Comparison of ENCODE assay signal across 14 cellular contexts in the genomic region with DNA sequence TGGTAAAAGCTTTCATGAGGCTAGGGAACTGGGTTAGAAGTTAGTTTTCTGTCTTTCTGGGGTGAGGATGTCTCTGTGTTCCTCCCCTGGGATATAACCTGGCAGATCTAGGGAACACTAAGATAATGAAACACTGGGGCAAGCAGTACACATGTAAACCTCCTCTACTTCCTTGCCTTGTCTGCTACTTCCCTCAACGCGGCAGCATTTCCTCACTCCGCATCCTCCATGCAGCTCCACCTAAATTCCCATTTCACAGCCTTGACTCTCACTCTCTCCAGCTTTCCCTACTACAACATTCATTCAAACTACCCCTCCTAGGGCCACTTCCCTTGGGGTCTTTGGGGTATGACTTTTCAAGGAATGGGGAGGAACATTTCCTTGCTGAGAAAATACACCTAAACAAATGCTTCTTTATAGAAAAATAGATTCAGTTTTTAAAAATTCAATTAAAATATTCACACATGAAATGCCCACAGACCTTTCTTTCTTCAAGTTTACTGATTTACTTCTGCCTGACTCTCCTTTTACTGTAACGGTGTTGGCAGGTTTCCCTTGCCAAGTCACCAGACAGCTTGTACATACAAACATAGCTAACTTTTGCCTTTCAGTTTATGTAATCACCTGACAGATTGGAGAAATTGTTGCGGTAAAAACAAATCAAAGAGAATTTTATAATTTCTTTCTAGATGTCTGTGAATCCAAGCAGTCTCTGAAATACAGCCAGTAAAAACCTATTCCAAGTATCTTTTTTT.
A peak's percentile ranks its signal among the peaks of the same experiment; 100 is the strongest.
DNase-seq lines count a peak whose midpoint lies in the region; ATAC-seq and TF ChIP-seq lines count a peak whose summit lies in the region.
"Had no signal": no experiment of that assay in that cellular context is flagged by ENCODE, and none has a peak within 500 bp of the region (broad histone marks: within the 10 kb centered on the region; RNA-seq: fewer than 3 reads in every experiment).

No MANE protein-coding gene starts in this region.

- H3K27ac ChIP-seq in AG04450 (ENCODE audit: low read depth, low read length) (peak overlapping the region; percentile 82), esophagus muscularis mucosa (replicated peaks in 1 of 4) (peak overlapping the region; percentile 23 to 69 (median 39))
- H3K27ac ChIP-seq: BLaER1 treated with 17β-estradiol and CSF1 and Interleukin-3, amounts not matched to agents 10 nM and 100 nM; RWPE1 had no signal

- TF ChIP-seq CTCF in AG04450 (IDR thresholded peaks at IDR 0.05; ENCODE audit: low read depth, low read length) (no peak), esophagus muscularis mucosa (IDR thresholded peaks at IDR 0.05) (no peak), mucosa of descending colon (IDR thresholded peaks at IDR 0.05) (no peak)

- ATAC-seq in mucosa of descending colon: peak; percentile 90
- ATAC-seq in HG03432 (IDR thresholded peaks at IDR 0.05; ENCODE audit: unreplicated experiment): no peak
- no peak for ATAC-seq in GM19397 (IDR thresholded peaks at IDR 0.05; ENCODE audit: unreplicated experiment)
- ATAC-seq: stimulated activated naive CD8-positive, alpha-beta T cell treated with anti-CD3 and anti-CD28 coated beads, Interleukin-15, Interleukin-2, amounts not matched to agents 100 U/mL and 50 U/mL, for 24 hours had no signal

- POLR2A ChIA-PET in AG04450 (lab: Yijun Ruan, JAX): interaction anchor here (0.5 to 1.5 kb wide), 2 partner anchors 58 to 135 kb away, joined by 3 to 6 read pairs; no protein-coding TSS in a partner anchor

- no peak for TF ChIP-seq EP300 in esophagus muscularis mucosa (IDR thresholded peaks at IDR 0.05)

- H3K36me3 ChIP-seq in MG63 (no peaks in the 10 kb centered on the region), esophagus muscularis mucosa (no peaks in the 10 kb centered on the region), mucosa of descending colon (ENCODE audit: low read depth) (no peaks in the 10 kb centered on the region)
- H3K36me3 ChIP-seq: BLaER1 treated with 17β-estradiol and CSF1 and Interleukin-3, amounts not matched to agents 10 nM and 100 nM had no signal

- H3K9me3 ChIP-seq in AG04450 (ENCODE audit: control insufficient read depth, insufficient read depth, low read length) (no peaks in the 10 kb centered on the region), MG63 (peaks cover 5% of the 10 kb centered on the region), esophagus muscularis mucosa (no peaks in the 10 kb centered on the region), mucosa of descending colon (no peaks in the 10 kb centered on the region)

- CTCF ChIA-PET in AG04450 (lab: Charles Lee): interaction anchor here (0.7 to 1.9 kb wide), 2 partner anchors 241 to 718 kb away, joined by 3 to 6 read pairs; no protein-coding TSS in a partner anchor

- intact Hi-C loops in esophagus muscularis mucosa (cut with DNase I): no loop called here
- intact Hi-C loops in mucosa of descending colon (cut with DNase I, micrococcal nuclease): no loop called here

- H3K27me3 ChIP-seq in AG04450 (ENCODE audit: control insufficient read depth, insufficient read depth, low read length) (no peaks in the 10 kb centered on the region), MG63 (no peaks in the 10 kb centered on the region), esophagus muscularis mucosa (no peaks in the 10 kb centered on the region)
- H3K27me3 ChIP-seq: BLaER1 treated with 17β-estradiol and CSF1 and Interleukin-3, amounts not matched to agents 10 nM and 100 nM had no signal

- 48% methylated on average over 5 of the region's 5 CpGs for WGBS in esophagus muscularis mucosa

- no peak for DNase-seq in AG04450 (ENCODE audit: low read depth, low spot score)
- peak; percentile 65 for DNase-seq in MG63
- DNase-seq in esophagus muscularis mucosa (ENCODE audit: extremely low spot score): no peak
- DNase-seq in mucosa of descending colon: peak in 1 of 3 donors; percentile 69
- no peak for DNase-seq in NCI-H128 (lab: John Stamatoyannopoulos, UW; ENCODE audit: unreplicated experiment)
- DNase-seq in Kasumi-1 (lab: John Stamatoyannopoulos, UW): no peak
- DNase-seq: activated CD4-positive, alpha-beta memory T cell treated with anti-CD3 and anti-CD28 coated beads, Interleukin-2, amount 10 ng/mL, durations not matched to agents 7 days and 5 days; NCI-H1694 treated with DMSO at 0.1 percent for 48 hours; retina; stimulated activated naive CD8-positive, alpha-beta T cell treated with anti-CD3 and anti-CD28 coated beads, Interleukin-15, Interleukin-2, amounts not matched to agents 100 U/mL and 50 U/mL, for 24 hours had no signal

- no peak overlapping the region for H3K4me3 ChIP-seq in AG04450 (ENCODE audit: low read depth, low read length)
- no peak overlapping the region for H3K4me3 ChIP-seq in MG63
- no peak overlapping the region for H3K4me3 ChIP-seq in esophagus muscularis mucosa
- no peak overlapping the region for H3K4me3 ChIP-seq in mucosa of descending colon
- H3K4me3 ChIP-seq: BLaER1 treated with 17β-estradiol and CSF1 and Interleukin-3, amounts not matched to agents 10 nM and 100 nM had no signal

- H3K4me1 ChIP-seq in esophagus muscularis mucosa: peaks cover 0 to 23% (median 22%) of the 10 kb centered on the region in 4 donors
- peaks cover 10% of the 10 kb centered on the region for H3K4me1 ChIP-seq in mucosa of descending colon (ENCODE audit: low read depth)

- no peak for TF ChIP-seq POLR2A in esophagus muscularis mucosa (IDR thresholded peaks at IDR 0.05; ENCODE audit: low read depth)
